Comparison of ENCODE assay signal across 8 cellular contexts in the genomic region with DNA sequence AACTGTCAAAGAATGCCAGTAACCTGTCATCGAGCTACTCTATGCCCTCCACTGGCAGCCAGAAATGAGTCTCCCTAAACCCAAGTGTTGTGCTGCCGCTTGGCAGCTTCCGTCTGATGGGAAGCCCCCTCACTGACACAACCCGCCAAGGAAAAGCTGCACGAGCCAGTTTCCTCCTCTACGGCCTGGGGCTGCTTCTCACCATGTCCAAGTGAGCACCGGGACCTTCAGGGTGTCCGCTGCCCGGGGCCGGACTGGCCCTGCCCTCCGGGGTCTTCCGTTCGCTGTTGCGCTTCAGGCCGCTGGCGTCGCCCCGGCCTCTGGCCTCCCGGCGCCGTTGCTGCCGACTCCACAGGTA.
DNase-seq lines count a peak whose midpoint lies in the region; ATAC-seq lines count a peak whose summit lies in the region.

No MANE protein-coding gene starts in this region.

- H3K36me3 ChIP-seq in mucosa of rectum (ENCODE audit: control insufficient read depth in 2 of 2, insufficient read depth in 2 of 2, low read length in 2 of 2): no peaks in the 10 kb centered on the region
- no peaks in the 10 kb centered on the region for H3K36me3 ChIP-seq in subcutaneous abdominal adipose tissue (ENCODE audit: control insufficient read depth in 5 of 5, insufficient read depth in 5 of 5, low read length in 5 of 5)

- H3K9me3 ChIP-seq in mucosa of rectum (ENCODE audit: control insufficient read depth in 2 of 2, low read length in 2 of 2) (no peaks in the 10 kb centered on the region), subcutaneous abdominal adipose tissue (ENCODE audit: control insufficient read depth in 5 of 5, low read length in 5 of 5) (no peaks in the 10 kb centered on the region)

- peak overlapping the region; percentile 89 to 94 for H3K9ac ChIP-seq in mucosa of rectum (ENCODE audit: low read depth in 1 of 2, low read length in 2 of 2)
- H3K9ac ChIP-seq in subcutaneous abdominal adipose tissue (ENCODE audit: low read length in 5 of 5): peak overlapping the region; percentile 23 to 99 (median 93)

- H3K27me3 ChIP-seq in mucosa of rectum (ENCODE audit: control insufficient read depth in 2 of 2, insufficient read depth in 2 of 2, low read length in 2 of 2): no peaks in the 10 kb centered on the region
- H3K27me3 ChIP-seq in subcutaneous abdominal adipose tissue (ENCODE audit: control insufficient read depth in 5 of 5, insufficient read depth in 4 of 5, low read length in 5 of 5): no peaks in the 10 kb centered on the region

- H3K4me3 ChIP-seq in mucosa of rectum (ENCODE audit: low read length in 2 of 2) (peak overlapping the region; percentile 100), subcutaneous abdominal adipose tissue (ENCODE audit: low read depth in 1 of 5, low read length in 5 of 5) (peak overlapping the region; percentile 87 to 96 (median 94))

- ATAC-seq in GM19372 (IDR thresholded peaks at IDR 0.05; ENCODE audit: low read depth, unreplicated experiment) (peak; percentile 5), HG03457 (IDR thresholded peaks at IDR 0.05; ENCODE audit: unreplicated experiment) (peak; percentile 18)

- H3K4me1 ChIP-seq in mucosa of rectum (ENCODE audit: control insufficient read depth in 2 of 2, insufficient read depth in 2 of 2, low read length in 2 of 2) (peaks cover 16 to 23% of the 10 kb centered on the region in 2 donors), subcutaneous abdominal adipose tissue (ENCODE audit: control insufficient read depth in 5 of 5, insufficient read depth in 5 of 5, low read length in 5 of 5) (peaks cover 0 to 58% (median 40%) of the 10 kb centered on the region in 5 donors)

- DNase-seq in Ammon's horn (ENCODE audit: low spot score) (peak; percentile 23), foreskin melanocyte (no peak)
- peak; percentile 2 for DNase-seq in activated CD4-positive, CD25-positive, alpha-beta regulatory T cell treated with anti-CD3 and anti-CD28 coated beads, Interleukin-2, amount 50 U/mL, for 16 hours (ENCODE audit: low read depth, low spot score)
- DNase-seq in effector CD4-positive, alpha-beta T cell: peak; percentile 26

- H3K27ac ChIP-seq in mucosa of rectum (ENCODE audit: low read depth in 2 of 2, low read length in 2 of 2) (peak overlapping the region; percentile 91 to 92), subcutaneous abdominal adipose tissue (ENCODE audit: low read depth, low read length) (peak overlapping the region; percentile 98)
